In the genomic region with DNA sequence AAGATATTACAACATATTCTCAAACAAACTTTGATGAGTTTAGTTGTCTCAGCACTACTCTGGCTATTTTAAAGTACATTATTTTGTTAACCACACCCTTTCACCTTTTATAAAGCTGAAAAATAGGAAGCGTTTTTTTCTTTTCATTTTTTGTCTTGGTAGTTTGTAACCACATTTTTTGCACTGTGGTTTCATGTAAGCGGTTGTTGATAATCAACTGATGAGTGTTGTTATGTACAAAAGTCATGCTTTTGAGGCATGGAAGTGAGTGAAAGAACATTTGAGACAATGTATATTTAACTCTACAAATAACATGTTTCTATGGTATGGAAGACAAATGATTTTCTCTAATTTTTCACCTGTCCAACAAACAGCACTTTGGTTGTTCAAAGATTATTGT, we compare ENCODE assay signal across 1 cellular context.
TF ChIP-seq lines count a peak whose summit lies in the region.

No MANE protein-coding gene starts in this region.

TF ChIP-seq in GM23338, 12 proteins besides CTCF, POLR2A, EP300 and RAD21 (continued from another document):
- TF ChIP-seq, protein P1, sequence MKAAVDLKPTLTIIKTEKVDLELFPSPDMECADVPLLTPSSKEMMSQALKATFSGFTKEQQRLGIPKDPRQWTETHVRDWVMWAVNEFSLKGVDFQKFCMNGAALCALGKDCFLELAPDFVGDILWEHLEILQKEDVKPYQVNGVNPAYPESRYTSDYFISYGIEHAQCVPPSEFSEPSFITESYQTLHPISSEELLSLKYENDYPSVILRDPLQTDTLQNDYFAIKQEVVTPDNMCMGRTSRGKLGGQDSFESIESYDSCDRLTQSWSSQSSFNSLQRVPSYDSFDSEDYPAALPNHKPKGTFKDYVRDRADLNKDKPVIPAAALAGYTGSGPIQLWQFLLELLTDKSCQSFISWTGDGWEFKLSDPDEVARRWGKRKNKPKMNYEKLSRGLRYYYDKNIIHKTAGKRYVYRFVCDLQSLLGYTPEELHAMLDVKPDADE (IDR thresholded peaks at IDR 0.05): no peak
- TF ChIP-seq ZNF331 (CRISPR knock-in tag; IDR thresholded peaks at IDR 0.05; ENCODE audit: low read depth) (no peak), ZNF114 (CRISPR knock-in tag; IDR thresholded peaks at IDR 0.05) (no peak), EZH2 (IDR thresholded peaks at IDR 0.05; ENCODE audit: low read depth, unreplicated experiment) (no peak), NANOG (IDR thresholded peaks at IDR 0.05; ENCODE audit: borderline replicate concordance) (no peak)
- TF ChIP-seq, protein P2, sequence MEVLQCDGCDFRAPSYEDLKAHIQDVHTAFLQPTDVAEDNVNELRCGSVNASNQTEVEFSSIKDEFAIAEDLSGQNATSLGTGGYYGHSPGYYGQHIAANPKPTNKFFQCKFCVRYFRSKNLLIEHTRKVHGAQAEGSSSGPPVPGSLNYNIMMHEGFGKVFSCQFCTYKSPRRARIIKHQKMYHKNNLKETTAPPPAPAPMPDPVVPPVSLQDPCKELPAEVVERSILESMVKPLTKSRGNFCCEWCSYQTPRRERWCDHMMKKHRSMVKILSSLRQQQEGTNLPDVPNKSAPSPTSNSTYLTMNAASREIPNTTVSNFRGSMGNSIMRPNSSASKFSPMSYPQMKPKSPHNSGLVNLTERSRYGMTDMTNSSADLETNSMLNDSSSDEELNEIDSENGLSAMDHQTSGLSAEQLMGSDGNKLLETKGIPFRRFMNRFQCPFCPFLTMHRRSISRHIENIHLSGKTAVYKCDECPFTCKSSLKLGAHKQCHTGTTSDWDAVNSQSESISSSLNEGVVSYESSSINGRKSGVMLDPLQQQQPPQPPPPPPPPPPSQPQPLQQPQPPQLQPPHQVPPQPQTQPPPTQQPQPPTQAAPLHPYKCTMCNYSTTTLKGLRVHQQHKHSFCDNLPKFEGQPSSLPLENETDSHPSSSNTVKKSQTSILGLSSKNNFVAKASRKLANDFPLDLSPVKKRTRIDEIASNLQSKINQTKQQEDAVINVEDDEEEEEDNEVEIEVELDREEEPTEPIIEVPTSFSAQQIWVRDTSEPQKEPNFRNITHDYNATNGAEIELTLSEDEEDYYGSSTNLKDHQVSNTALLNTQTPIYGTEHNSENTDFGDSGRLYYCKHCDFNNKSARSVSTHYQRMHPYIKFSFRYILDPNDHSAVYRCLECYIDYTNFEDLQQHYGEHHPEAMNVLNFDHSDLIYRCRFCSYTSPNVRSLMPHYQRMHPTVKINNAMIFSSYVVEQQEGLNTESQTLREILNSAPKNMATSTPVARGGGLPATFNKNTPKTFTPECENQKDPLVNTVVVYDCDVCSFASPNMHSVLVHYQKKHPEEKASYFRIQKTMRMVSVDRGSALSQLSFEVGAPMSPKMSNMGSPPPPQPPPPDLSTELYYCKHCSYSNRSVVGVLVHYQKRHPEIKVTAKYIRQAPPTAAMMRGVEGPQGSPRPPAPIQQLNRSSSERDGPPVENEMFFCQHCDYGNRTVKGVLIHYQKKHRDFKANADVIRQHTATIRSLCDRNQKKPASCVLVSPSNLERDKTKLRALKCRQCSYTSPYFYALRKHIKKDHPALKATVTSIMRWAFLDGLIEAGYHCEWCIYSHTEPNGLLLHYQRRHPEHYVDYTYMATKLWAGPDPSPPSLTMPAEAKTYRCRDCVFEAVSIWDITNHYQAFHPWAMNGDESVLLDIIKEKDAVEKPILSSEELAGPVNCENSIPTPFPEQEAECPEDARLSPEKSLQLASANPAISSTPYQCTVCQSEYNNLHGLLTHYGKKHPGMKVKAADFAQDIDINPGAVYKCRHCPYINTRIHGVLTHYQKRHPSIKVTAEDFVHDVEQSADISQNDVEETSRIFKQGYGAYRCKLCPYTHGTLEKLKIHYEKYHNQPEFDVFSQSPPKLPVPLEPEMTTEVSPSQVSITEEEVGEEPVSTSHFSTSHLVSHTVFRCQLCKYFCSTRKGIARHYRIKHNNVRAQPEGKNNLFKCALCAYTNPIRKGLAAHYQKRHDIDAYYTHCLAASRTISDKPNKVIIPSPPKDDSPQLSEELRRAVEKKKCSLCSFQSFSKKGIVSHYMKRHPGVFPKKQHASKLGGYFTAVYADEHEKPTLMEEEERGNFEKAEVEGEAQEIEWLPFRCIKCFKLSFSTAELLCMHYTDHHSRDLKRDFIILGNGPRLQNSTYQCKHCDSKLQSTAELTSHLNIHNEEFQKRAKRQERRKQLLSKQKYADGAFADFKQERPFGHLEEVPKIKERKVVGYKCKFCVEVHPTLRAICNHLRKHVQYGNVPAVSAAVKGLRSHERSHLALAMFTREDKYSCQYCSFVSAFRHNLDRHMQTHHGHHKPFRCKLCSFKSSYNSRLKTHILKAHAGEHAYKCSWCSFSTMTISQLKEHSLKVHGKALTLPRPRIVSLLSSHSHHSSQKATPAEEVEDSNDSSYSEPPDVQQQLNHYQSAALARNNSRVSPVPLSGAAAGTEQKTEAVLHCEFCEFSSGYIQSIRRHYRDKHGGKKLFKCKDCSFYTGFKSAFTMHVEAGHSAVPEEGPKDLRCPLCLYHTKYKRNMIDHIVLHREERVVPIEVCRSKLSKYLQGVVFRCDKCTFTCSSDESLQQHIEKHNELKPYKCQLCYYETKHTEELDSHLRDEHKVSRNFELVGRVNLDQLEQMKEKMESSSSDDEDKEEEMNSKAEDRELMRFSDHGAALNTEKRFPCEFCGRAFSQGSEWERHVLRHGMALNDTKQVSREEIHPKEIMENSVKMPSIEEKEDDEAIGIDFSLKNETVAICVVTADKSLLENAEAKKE (CRISPR knock-in tag; IDR thresholded peaks at IDR 0.05): no peak
